ENCODE assay signal across 1 cellular context in genomic region chr13:111344471-111345191, GRCh38.
TF ChIP-seq lines count a peak whose summit lies in the region.

No MANE protein-coding gene starts in this region.

TF ChIP-seq in H1, 55 proteins besides CTCF, POLR2A, EP300 and RAD21:
- 0 out of 2 replicates have a peak, but pooled peaks have one; percentile 49 for TF ChIP-seq TAF1 (IDR thresholded peaks at IDR 0.05; ENCODE audit: low read depth, low read length)
- TF ChIP-seq, protein P1, sequence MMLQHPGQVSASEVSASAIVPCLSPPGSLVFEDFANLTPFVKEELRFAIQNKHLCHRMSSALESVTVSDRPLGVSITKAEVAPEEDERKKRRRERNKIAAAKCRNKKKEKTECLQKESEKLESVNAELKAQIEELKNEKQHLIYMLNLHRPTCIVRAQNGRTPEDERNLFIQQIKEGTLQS (IDR thresholded peaks at IDR 0.05; ENCODE audit: insufficient read depth, low read depth, low read length) = no peak
- TF ChIP-seq TEAD4 (IDR thresholded peaks at IDR 0.05; ENCODE audit: low read depth, low read length) = peak; percentile 50; the same call in 1 of the 2 replicates
- TF ChIP-seq TBP (IDR thresholded peaks at IDR 0.05; ENCODE audit: low read depth, low read length) = peak; percentile 49; the same call in 1 of the 2 replicates
- TF ChIP-seq MAFK (IDR thresholded peaks at IDR 0.05; ENCODE audit: low read depth, low read length) = no peak
- TF ChIP-seq EGR1 (IDR thresholded peaks at IDR 0.05; ENCODE audit: borderline replicate concordance, low read depth, low read length) = no peak
- TF ChIP-seq SP1 (IDR thresholded peaks at IDR 0.05; ENCODE audit: low read depth, low read length) = 0 out of 2 replicates have a peak, but pooled peaks have one; percentile 51
- peak; percentile 28 for TF ChIP-seq TAF7 (optimal IDR thresholded peaks at IDR 0.05; ENCODE audit: borderline replicate concordance, low read depth, low read length)
- peak; percentile 46; the same call in 1 of the 2 replicates for TF ChIP-seq E2F6 (IDR thresholded peaks at IDR 0.05)
- TF ChIP-seq RBBP5 (IDR thresholded peaks at IDR 0.05; ENCODE audit: borderline replicate concordance, low read depth, low read length) = 0 out of 2 replicates have a peak, but pooled peaks have one; percentile 16
- TF ChIP-seq GABPA (IDR thresholded peaks at IDR 0.05; ENCODE audit: borderline replicate concordance, insufficient read depth, low read length) = peak; percentile 58; the same call in 1 of the 2 replicates
- peak; percentile 30 for TF ChIP-seq MAX (IDR thresholded peaks at IDR 0.05)
